ENCODE assay signal across 2 cellular contexts in genomic region chr2:113760400-113760799, GRCh38.
A peak's percentile ranks its signal among the peaks of the same experiment; 100 is the strongest.
TF ChIP-seq lines count a peak whose summit lies in the region.

No MANE protein-coding gene starts in this region.

TF ChIP-seq in SK-N-SH, 30 proteins besides CTCF, POLR2A, EP300 and RAD21 (continued from another document):
- TF ChIP-seq RFX5 (IDR thresholded peaks at IDR 0.05; ENCODE audit: low read length) = no peak
- no peak for TF ChIP-seq CHD2 (IDR thresholded peaks at IDR 0.05; ENCODE audit: low read length, partially characterized antibody)
- TF ChIP-seq IRF3 (IDR thresholded peaks at IDR 0.05; ENCODE audit: low read depth, low read length) = no peak
- TF ChIP-seq EZH2phosphoT487 (IDR thresholded peaks at IDR 0.05; ENCODE audit: borderline replicate concordance, low read depth) = no peak
- TF ChIP-seq YY1 (IDR thresholded peaks at IDR 0.05; ENCODE audit: low read depth) = no peak
- peak; percentile 96 for TF ChIP-seq MEF2A (IDR thresholded peaks at IDR 0.05; ENCODE audit: borderline replicate concordance, low read depth)
- peak; percentile 55; the same call in 1 of the 2 replicates for TF ChIP-seq POLR2AphosphoS5 (IDR thresholded peaks at IDR 0.05; ENCODE audit: low read depth, low read length)
- TF ChIP-seq MXI1 (IDR thresholded peaks at IDR 0.05; ENCODE audit: low read depth, low read length) = no peak
- TF ChIP-seq NRF1 (IDR thresholded peaks at IDR 0.05; ENCODE audit: low read depth, low read length) = no peak
- TF ChIP-seq JUND (IDR thresholded peaks at IDR 0.05) = peak; percentile 60; the same call in 1 of the 2 replicates
- no peak for TF ChIP-seq SMC3 (IDR thresholded peaks at IDR 0.05; ENCODE audit: low read depth, low read length)
- no peak for TF ChIP-seq TAF1 (IDR thresholded peaks at IDR 0.05; ENCODE audit: borderline replicate concordance, low read depth, low read length)
- TF ChIP-seq USF1 (IDR thresholded peaks at IDR 0.05; ENCODE audit: borderline replicate concordance, low read depth) = peak; percentile 34; the same call in 1 of the 2 replicates
- TF ChIP-seq FOSL2 (IDR thresholded peaks at IDR 0.05; ENCODE audit: borderline replicate concordance, low read depth) = peak; percentile 45; the same call in 1 of the 2 replicates
- no peak for TF ChIP-seq REST (IDR thresholded peaks at IDR 0.05; ENCODE audit: low read depth, low read length)
- no peak for TF ChIP-seq GABPA (IDR thresholded peaks at IDR 0.05; ENCODE audit: low read depth)
- TF ChIP-seq FOXJ3 (CRISPR knock-in tag; IDR thresholded peaks at IDR 0.05) = no peak
- TF ChIP-seq, protein P1, sequence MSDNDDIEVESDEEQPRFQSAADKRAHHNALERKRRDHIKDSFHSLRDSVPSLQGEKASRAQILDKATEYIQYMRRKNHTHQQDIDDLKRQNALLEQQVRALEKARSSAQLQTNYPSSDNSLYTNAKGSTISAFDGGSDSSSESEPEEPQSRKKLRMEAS (IDR thresholded peaks at IDR 0.05; ENCODE audit: low read depth) = no peak
- TF ChIP-seq SIN3A (IDR thresholded peaks at IDR 0.05; ENCODE audit: borderline replicate concordance, low read depth, low read length) = no peak
- no peak for TF ChIP-seq USF2 (IDR thresholded peaks at IDR 0.05; ENCODE audit: borderline replicate concordance, low read depth, low read length)
- no peak for TF ChIP-seq ELF1 (IDR thresholded peaks at IDR 0.05)
- no peak for TF ChIP-seq RCOR1 (IDR thresholded peaks at IDR 0.05; ENCODE audit: low read length)
- peak; percentile 94 for TF ChIP-seq NFIC (IDR thresholded peaks at IDR 0.05; ENCODE audit: borderline replicate concordance)
- TF ChIP-seq TEAD4 (IDR thresholded peaks at IDR 0.05; ENCODE audit: borderline replicate concordance, insufficient read depth) = no peak
- TF ChIP-seq GATA2 (CRISPR knock-in tag; IDR thresholded peaks at IDR 0.05) = no peak
- TF ChIP-seq FOXM1 (IDR thresholded peaks at IDR 0.05; ENCODE audit: low read depth) = no peak
- peak; percentile 87 for TF ChIP-seq PBX3 (IDR thresholded peaks at IDR 0.05)
- peak; percentile 87 for TF ChIP-seq TCF12 (IDR thresholded peaks at IDR 0.05)
- TF ChIP-seq RXRA (IDR thresholded peaks at IDR 0.05; ENCODE audit: borderline replicate concordance, low read depth) = peak; percentile 55; the same call in 1 of the 2 replicates

TF ChIP-seq in SK-N-SH treated with all-trans-retinoic acid at 6 μM for 48 hours, 23 proteins besides CTCF, POLR2A, EP300 and RAD21 (continued from another document):
- TF ChIP-seq ARNTL (CRISPR knock-in tag; IDR thresholded peaks at IDR 0.05; ENCODE audit: borderline replicate concordance, low read depth) (no peak), TOX (CRISPR knock-in tag; IDR thresholded peaks at IDR 0.05; ENCODE audit: borderline replicate concordance) (no peak), CREB5 (CRISPR knock-in tag; IDR thresholded peaks at IDR 0.05; ENCODE audit: low read depth) (no peak), ZNF70 (CRISPR knock-in tag; IDR thresholded peaks at IDR 0.05) (no peak), ISL1 (CRISPR knock-in tag; IDR thresholded peaks at IDR 0.05) (no peak), ZFP30 (CRISPR knock-in tag; IDR thresholded peaks at IDR 0.05) (no peak), OSR1 (CRISPR knock-in tag; IDR thresholded peaks at IDR 0.05) (no peak), ZNF565 (CRISPR knock-in tag; conservative IDR thresholded peaks at IDR 0.05; ENCODE audit: low read depth) (no peak), PPARA (CRISPR knock-in tag; IDR thresholded peaks at IDR 0.05; ENCODE audit: borderline replicate concordance) (no peak), RARB (CRISPR knock-in tag; IDR thresholded peaks at IDR 0.05) (no peak), ZFP3 (CRISPR knock-in tag; IDR thresholded peaks at IDR 0.05) (no peak), ZC3H10 (CRISPR knock-in tag; IDR thresholded peaks at IDR 0.05) (no peak), CSDC2 (CRISPR knock-in tag; IDR thresholded peaks at IDR 0.05) (no peak), BACH2 (CRISPR knock-in tag; IDR thresholded peaks at IDR 0.05; ENCODE audit: borderline replicate concordance) (no peak), TCF4 (CRISPR knock-in tag; IDR thresholded peaks at IDR 0.05; ENCODE audit: borderline replicate concordance) (no peak), CSRNP3 (CRISPR knock-in tag; IDR thresholded peaks at IDR 0.05) (no peak)
- TF ChIP-seq, protein P2, sequence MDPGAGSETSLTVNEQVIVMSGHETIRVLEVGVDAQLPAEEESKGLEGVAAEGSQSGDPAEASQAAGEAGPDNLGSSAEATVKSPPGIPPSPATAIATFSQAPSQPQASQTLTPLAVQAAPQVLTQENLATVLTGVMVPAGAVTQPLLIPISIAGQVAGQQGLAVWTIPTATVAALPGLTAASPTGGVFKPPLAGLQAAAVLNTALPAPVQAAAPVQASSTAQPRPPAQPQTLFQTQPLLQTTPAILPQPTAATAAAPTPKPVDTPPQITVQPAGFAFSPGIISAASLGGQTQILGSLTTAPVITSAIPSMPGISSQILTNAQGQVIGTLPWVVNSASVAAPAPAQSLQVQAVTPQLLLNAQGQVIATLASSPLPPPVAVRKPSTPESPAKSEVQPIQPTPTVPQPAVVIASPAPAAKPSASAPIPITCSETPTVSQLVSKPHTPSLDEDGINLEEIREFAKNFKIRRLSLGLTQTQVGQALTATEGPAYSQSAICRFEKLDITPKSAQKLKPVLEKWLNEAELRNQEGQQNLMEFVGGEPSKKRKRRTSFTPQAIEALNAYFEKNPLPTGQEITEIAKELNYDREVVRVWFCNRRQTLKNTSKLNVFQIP (CRISPR knock-in tag; IDR thresholded peaks at IDR 0.05; ENCODE audit: borderline replicate concordance, low read depth) = no peak
TF ChIP-seq in SK-N-SH treated with all-trans-retinoic acid at 6 μM for 48 hours: peak in this region for 0.
